Comparison of ENCODE assay signal across 7 cellular contexts in the genomic region with DNA sequence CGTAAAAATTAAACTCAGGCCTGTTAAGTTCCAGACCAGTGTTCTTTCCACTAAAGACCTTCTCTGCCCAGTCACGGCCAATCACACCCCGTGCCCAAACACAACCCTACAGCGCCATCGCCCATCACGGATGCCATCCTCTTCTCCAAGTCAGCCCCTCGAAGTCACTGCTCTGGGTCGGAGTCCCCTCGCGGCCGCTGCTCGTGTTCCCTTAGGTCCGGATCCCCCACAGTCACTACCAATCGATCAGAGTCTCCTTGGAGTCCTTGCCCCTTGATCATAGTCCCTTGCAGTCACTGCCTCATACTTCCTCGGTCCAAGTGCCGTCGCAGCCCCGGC. TPM values are rescaled to one million over a fixed set of nuclear protein-coding genes. Genes with fewer than 3 reads are reported as not detected.
DNase-seq lines count a peak whose midpoint lies in the region; ATAC-seq and TF ChIP-seq lines count a peak whose summit lies in the region.

No MANE protein-coding gene starts in this region.

- H3K9ac ChIP-seq in muscle layer of colon (ENCODE audit: low read length): peak overlapping the region; percentile 99

- H3K4me3 ChIP-seq in muscle layer of colon (ENCODE audit: low read depth in 1 of 2, low read length in 2 of 2): peak overlapping the region; percentile 80 to 99
- peak overlapping the region; percentile 80 to 90 (median 82) for H3K4me3 ChIP-seq in tibial nerve

- H3K27ac ChIP-seq in muscle layer of colon (ENCODE audit: low read depth, low read length): peak overlapping the region; percentile 96
- H3K27ac ChIP-seq in tibial nerve: peak overlapping the region; percentile 73 to 93 (median 90)

- no peak for TF ChIP-seq POLR2A in tibial nerve (IDR thresholded peaks at IDR 0.05)

- H3K36me3 Mint-ChIP-seq in endothelial cell (ENCODE audit: low read depth, unreplicated experiment): peaks cover 5% of the 10 kb centered on the region

- H3K27ac Mint-ChIP-seq in endothelial cell (ENCODE audit: unreplicated experiment): peak overlapping the region; percentile 97

- 2% methylated on average over 17 to 18 of the region's 18 CpGs for WGBS in tibial nerve, 2 donors

- TF ChIP-seq EP300 in tibial nerve (IDR thresholded peaks at IDR 0.05): no peak

- peak; percentile 6 for ATAC-seq in GM18870 (IDR thresholded peaks at IDR 0.05; ENCODE audit: unreplicated experiment)
- ATAC-seq in HG03108 (IDR thresholded peaks at IDR 0.05; ENCODE audit: unreplicated experiment): peak; percentile 11

- H3K4me3 Mint-ChIP-seq in endothelial cell (ENCODE audit: unreplicated experiment): peak overlapping the region; percentile 100

- H3K9me3 ChIP-seq in muscle layer of colon (ENCODE audit: low read length): no peaks in the 10 kb centered on the region
- H3K9me3 ChIP-seq in tibial nerve: no peaks in the 10 kb centered on the region

- H3K4me1 ChIP-seq in muscle layer of colon (ENCODE audit: insufficient read depth, low read length) (peaks cover 20% of the 10 kb centered on the region), tibial nerve (peaks cover 0 to 47% (median 14%) of the 10 kb centered on the region in 4 donors)

- DNase-seq in T-helper 22 cell (ENCODE audit: low read depth) (peak; percentile 8), endothelial cell (ENCODE audit: low spot score) (no peak), tibial nerve (ENCODE audit: low spot score in 2 of 2) (no peak), putamen (ENCODE audit: low spot score) (no peak)

- H3K27me3 ChIP-seq in muscle layer of colon (ENCODE audit: control insufficient read depth in 1 of 2, insufficient read depth in 2 of 2, low read length in 2 of 2) (no peaks in the 10 kb centered on the region), tibial nerve (no peaks in the 10 kb centered on the region)

- peaks cover 26% of the 10 kb centered on the region for H3K4me1 Mint-ChIP-seq in endothelial cell (ENCODE audit: unreplicated experiment)

- peaks cover 10% of the 10 kb centered on the region for H3K27me3 Mint-ChIP-seq in endothelial cell (ENCODE audit: unreplicated experiment)

- no peaks in the 10 kb centered on the region for H3K9me3 Mint-ChIP-seq in endothelial cell (ENCODE audit: unreplicated experiment)

- no peak for TF ChIP-seq CTCF in endothelial cell (IDR thresholded peaks at IDR 0.05; ENCODE audit: unreplicated experiment)
- no peak for TF ChIP-seq CTCF in tibial nerve (IDR thresholded peaks at IDR 0.05)

- no peaks in the 10 kb centered on the region for H3K36me3 ChIP-seq in muscle layer of colon (ENCODE audit: insufficient read depth, low read length)
- no peaks in the 10 kb centered on the region for H3K36me3 ChIP-seq in tibial nerve

RNA-seq across cellular contexts. Expression of gene PCYT1A, which starts 0.5 kb away (rescaled TPM):
- total RNA-seq in endothelial cell (ENCODE audit: unreplicated experiment) (55.2 TPM), tibial nerve (10 to 100 TPM; 51.9 to 98.1 (median 73.0) TPM)

RNA-seq across cellular contexts. Expression of gene DYNLT2B, which starts 31.0 kb away (rescaled TPM):
- total RNA-seq in endothelial cell (ENCODE audit: unreplicated experiment) (19.0 TPM), tibial nerve (10 to 100 TPM in 1 of 4 donors, 1 to 10 TPM in 3; 6.9 to 15.3 (median 8.1) TPM)

RNA-seq across cellular contexts. Expression of gene TM4SF19, which starts 51.2 kb away (rescaled TPM):
- total RNA-seq in endothelial cell (ENCODE audit: unreplicated experiment) (not detected), tibial nerve (not detected)
